Comparison of ENCODE assay signal across 14 cellular contexts in the genomic region with DNA sequence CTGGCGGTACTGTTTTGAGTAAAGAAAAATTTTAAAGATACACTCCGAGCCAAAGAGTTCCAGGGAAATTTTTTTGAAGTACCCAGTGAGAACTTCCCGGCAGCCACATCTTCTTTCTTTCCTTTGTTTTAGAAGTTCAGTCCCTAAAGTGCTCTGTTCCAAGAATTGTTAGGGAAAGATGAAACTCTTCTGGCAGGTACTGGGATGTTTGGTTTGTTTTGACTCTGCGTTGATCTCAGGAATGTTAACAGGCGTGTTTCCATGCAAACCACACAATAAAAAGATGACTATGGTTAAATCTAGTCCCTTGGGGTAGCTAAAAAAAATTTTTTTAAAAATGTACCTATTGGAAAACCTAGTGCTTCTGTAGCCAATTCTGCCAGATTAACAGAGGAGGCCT.
DNase-seq lines count a peak whose midpoint lies in the region; ATAC-seq and TF ChIP-seq lines count a peak whose summit lies in the region.
"Had no signal": no experiment of that assay in that cellular context is flagged by ENCODE, and none has a peak within 500 bp of the region (broad histone marks: within the 10 kb centered on the region; RNA-seq: fewer than 3 reads in every experiment).

No MANE protein-coding gene starts in this region.

- H3K27me3 ChIP-seq in BJ (ENCODE audit: control insufficient read depth, insufficient read depth, low read length) (no peaks in the 10 kb centered on the region), skeletal muscle tissue (ENCODE audit: control insufficient read depth in 3 of 3, insufficient read depth in 3 of 3, low read length in 3 of 3) (no peaks in the 10 kb centered on the region)
- no peaks in the 10 kb centered on the region for H3K27me3 ChIP-seq in CD8-positive, alpha-beta T cell (ENCODE audit: insufficient read depth, low read length)
- H3K27me3 ChIP-seq: body of pancreas had no signal

- H3K36me3 ChIP-seq in BJ (ENCODE audit: control insufficient read depth, insufficient read depth, low read length), result no peaks in the 10 kb centered on the region
- no peaks in the 10 kb centered on the region for H3K36me3 ChIP-seq in skeletal muscle tissue (ENCODE audit: control insufficient read depth in 3 of 3, insufficient read depth in 3 of 3, low read length in 3 of 3)
- H3K36me3 ChIP-seq in CD8-positive, alpha-beta T cell (ENCODE audit: insufficient read depth, low read length), result no peaks in the 10 kb centered on the region
- no peaks in the 10 kb centered on the region for H3K36me3 ChIP-seq in OCI-LY7 (ENCODE audit: insufficient read depth, low read length)

- H3K9me3 ChIP-seq in skeletal muscle tissue (ENCODE audit: control insufficient read depth in 3 of 3, low read length in 3 of 3), result no peaks in the 10 kb centered on the region
- H3K9me3 ChIP-seq in CD8-positive, alpha-beta T cell (ENCODE audit: low read length), result no peaks in the 10 kb centered on the region
- no peaks in the 10 kb centered on the region for H3K9me3 ChIP-seq in OCI-LY7 (ENCODE audit: low read length)
- H3K9me3 ChIP-seq: body of pancreas had no signal

- H3K27ac ChIP-seq in skeletal muscle tissue (ENCODE audit: low read depth, low read length) (peak overlapping the region; percentile 43), OCI-LY7 (ENCODE audit: low read depth, low read length, poor library complexity, severe bottlenecking) (no peak overlapping the region)
- H3K27ac ChIP-seq in CD8-positive, alpha-beta T cell (ENCODE audit: low read depth, low read length), result no peak overlapping the region

- H3K36me3 Mint-ChIP-seq in CD8-positive, alpha-beta T cell, result no peaks in the 10 kb centered on the region

- no peak overlapping the region for H2AFZ ChIP-seq in OCI-LY7 (ENCODE audit: low read length)

- H4K20me1 ChIP-seq in OCI-LY7 (ENCODE audit: insufficient read depth, low read length), result no peaks in the 10 kb centered on the region

- H3K4me1 ChIP-seq in skeletal muscle tissue (ENCODE audit: control insufficient read depth in 3 of 3, insufficient read depth in 3 of 3, low read length in 3 of 3) (peaks cover 0 to 9% (median 0%) of the 10 kb centered on the region in 3 donors), OCI-LY7 (ENCODE audit: insufficient read depth, low read length, poor library complexity, severe bottlenecking) (no peaks in the 10 kb centered on the region)
- H3K4me1 ChIP-seq in CD8-positive, alpha-beta T cell (ENCODE audit: insufficient read depth, low read length), result no peaks in the 10 kb centered on the region

- no peak overlapping the region for H3K4me2 ChIP-seq in OCI-LY7 (ENCODE audit: low read length)

- TF ChIP-seq CTCF in BJ (IDR thresholded peaks at IDR 0.05; ENCODE audit: insufficient read depth, low read depth, low read length) (no peak), OCI-LY7 (conservative IDR thresholded peaks at IDR 0.05; ENCODE audit: low read length) (no peak)
- TF ChIP-seq CTCF in CD8-positive, alpha-beta T cell (IDR thresholded peaks at IDR 0.05), result no peak

- no peaks in the 10 kb centered on the region for H3K9me2 ChIP-seq in OCI-LY7 (ENCODE audit: insufficient read depth, low read length)

- CTCF ChIA-PET in BJ (lab: Yijun Ruan, JAX), result interaction anchor here (0.6 to 1.5 kb wide), 16 partner anchors 8 to 671 kb away, joined by 3 to 9 read pairs (median 4); no protein-coding TSS in a partner anchor
- CTCF ChIA-PET in CD8-positive, alpha-beta T cell (lab: Charles Lee), result no interaction called here
- CTCF ChIA-PET in OCI-LY7 (lab: Charles Lee; ENCODE audit: unreplicated experiment), result no interaction called here

- no peaks in the 10 kb centered on the region for H3K9me3 Mint-ChIP-seq in CD8-positive, alpha-beta T cell
- H3K9me3 Mint-ChIP-seq: activated B cell treated with CpG ODN at 0.5 μM for 24 hours; T-helper 1 cell treated with Interleukin-12 subunit alpha and Interleukin-12 subunit beta and Interleukin-4 antibody, amounts not matched to agents 30 μg/mL and 1 μg/mL, for 36 hours had no signal

- H3K79me2 ChIP-seq in OCI-LY7 (ENCODE audit: insufficient read depth, low read depth, low read length), result no peaks in the 10 kb centered on the region

- POLR2A ChIA-PET in BJ (lab: Charles Lee), result no interaction called here
- POLR2A ChIA-PET in CD8-positive, alpha-beta T cell (lab: Charles Lee), result no interaction called here
- POLR2A ChIA-PET in OCI-LY7 (lab: Charles Lee), result interaction anchor here (0.7 to 1.0 kb wide), 2 partner anchors 7 to 173 kb away, joined by 3 read pairs; no protein-coding TSS in a partner anchor

- ATAC-seq in left cardiac atrium, result peak; percentile 12 to 45
- no peak for ATAC-seq in CD8-positive, alpha-beta T cell

- H3K27me3 Mint-ChIP-seq in CD8-positive, alpha-beta T cell (ENCODE audit: low read depth), result peaks cover 3% of the 10 kb centered on the region

- no peak overlapping the region for H3K9ac ChIP-seq in skeletal muscle tissue (ENCODE audit: low read depth in 1 of 3, low read length in 3 of 3)

- DNase-seq in BJ (ENCODE audit: low read depth) (peak; percentile 53), astrocyte of the hippocampus (ENCODE audit: low read depth, low spot score) (peak; percentile 16), left cardiac atrium (no peak), D341Med (ENCODE audit: low spot score) (no peak), DMS114 treated with DMSO at 0.1 percent for 48 hours (lab: John Stamatoyannopoulos, UW; ENCODE audit: unreplicated experiment) (no peak), OCI-LY7 (ENCODE audit: low spot score) (no peak)
- DNase-seq in CD8-positive, alpha-beta T cell, result no peak
- DNase-seq: activated B cell treated with CpG ODN at 0.5 μM for 24 hours; activated effector memory CD4-positive, alpha-beta T cell treated with anti-CD3 and anti-CD28 coated beads, Interleukin-2, amount 50 U/mL, for 16 hours; body of pancreas; effector CD4-positive, alpha-beta T cell; midbrain had no signal

- intact Hi-C loops in left cardiac atrium (cut with DNase I) (loop anchor here (2.0 to 10.0 kb wide), 8 partner anchors 169 to 1083 kb away; no protein-coding TSS in a partner anchor), OCI-LY7 (cut with micrococcal nuclease; ENCODE audit: unreplicated experiment) (loop anchor here (1.0 to 5.0 kb wide), 3 partner anchors 230 to 676 kb away; no protein-coding TSS in a partner anchor)
- intact Hi-C loops in CD8-positive, alpha-beta T cell (cut with DNase I, micrococcal nuclease), result no loop called here

- H3K4me3 Mint-ChIP-seq in CD8-positive, alpha-beta T cell, result no peak overlapping the region
- H3K4me3 Mint-ChIP-seq: activated B cell treated with CpG ODN at 0.5 μM for 24 hours; T-helper 1 cell treated with Interleukin-12 subunit alpha and Interleukin-12 subunit beta and Interleukin-4 antibody, amounts not matched to agents 30 μg/mL and 1 μg/mL, for 36 hours had no signal

- H3K4me3 ChIP-seq in BJ (ENCODE audit: low read depth, low read length) (no peak overlapping the region), skeletal muscle tissue (ENCODE audit: low read length in 3 of 3) (no peak overlapping the region), OCI-LY7 (ENCODE audit: low read depth, low read length, poor library complexity, severe bottlenecking) (no peak overlapping the region)
- H3K4me3 ChIP-seq in CD8-positive, alpha-beta T cell (ENCODE audit: low read depth, low read length), result no peak overlapping the region
- H3K4me3 ChIP-seq: body of pancreas had no signal

- no TSS peak for BruUV-seq in OCI-LY7 (replicated peaks; lab: Mats Ljungman, UMichigan)

- no peak overlapping the region for H3K27ac Mint-ChIP-seq in CD8-positive, alpha-beta T cell
- H3K27ac Mint-ChIP-seq: activated B cell treated with CpG ODN at 0.5 μM for 24 hours; T-helper 1 cell treated with Interleukin-12 subunit alpha and Interleukin-12 subunit beta and Interleukin-4 antibody, amounts not matched to agents 30 μg/mL and 1 μg/mL, for 36 hours had no signal

- H3K4me1 Mint-ChIP-seq in CD8-positive, alpha-beta T cell (ENCODE audit: low read depth), result no peaks in the 10 kb centered on the region
- H3K4me1 Mint-ChIP-seq: activated B cell treated with CpG ODN at 0.5 μM for 24 hours had no signal

Comparison
In these comparisons a context has a peak if more than half of its experiments do, and no peak if none do; other contexts are left out.
1. DNase-seq: peak in BJ (single experiment) and astrocyte of the hippocampus (single experiment); none in left cardiac atrium (single experiment), D341Med (single experiment), CD8-positive, alpha-beta T cell (0 of 7), DMS114 treated with DMSO at 0.1 percent for 48 hours (single experiment) and OCI-LY7 (single experiment).
2. intact Hi-C loops: an anchor here in left cardiac atrium (2.0 to 10.0 kb wide) and OCI-LY7 (1.0 to 5.0 kb wide); none called in CD8-positive, alpha-beta T cell.